ENCODE assay signal across 8 cellular contexts in genomic region chrX:7925867-7926472, GRCh38. TPM values are rescaled to one million over a fixed set of nuclear protein-coding genes. Genes with fewer than 3 reads are reported as not detected.
DNase-seq lines count a peak whose midpoint lies in the region; ATAC-seq and TF ChIP-seq lines count a peak whose summit lies in the region.

No MANE protein-coding gene starts in this region.

- H3K4me3 ChIP-seq in MG63: no peak overlapping the region
- H3K4me3 ChIP-seq in spleen: peak overlapping the region in 1 of 8 donors; percentile 79

- H3K36me3 ChIP-seq in MG63 (no peaks in the 10 kb centered on the region), spleen (peaks cover 0 to 34% (median 9%) of the 10 kb centered on the region in 6 donors)

- intact Hi-C loops in spleen (cut with DNase I; ENCODE audit: low total_unique reads): no loop called here

- TF ChIP-seq CTCF in spleen (IDR thresholded peaks at IDR 0.05 in 8 of 11, conservative IDR thresholded peaks at IDR 0.05 in 3 of 11): peak; percentile 31 to 77 (median 64)

- ATAC-seq in GM21723 (IDR thresholded peaks at IDR 0.05; ENCODE audit: unreplicated experiment) (peak; percentile 34), HG02840 (IDR thresholded peaks at IDR 0.05; ENCODE audit: low FRiP score, unreplicated experiment) (no peak)

- H3K9me3 ChIP-seq in MG63 (no peaks in the 10 kb centered on the region), spleen (no peaks in the 10 kb centered on the region)

- peaks cover 0 to 24% (median 7%) of the 10 kb centered on the region in 6 donors for H3K4me1 ChIP-seq in spleen

- peak; percentile 90 for DNase-seq in DMS 273 (lab: John Stamatoyannopoulos, UW; ENCODE audit: unreplicated experiment)
- DNase-seq in MG63: peak; percentile 50
- peak; percentile 38 for DNase-seq in T follicular helper cell (ENCODE audit: low read depth)
- DNase-seq in amniotic stem cell (lab: John Stamatoyannopoulos, UW): peak; percentile 5
- peak; percentile 15 to 52 for DNase-seq in hippocampal formation (lab: John Stamatoyannopoulos, UW)
- peak; percentile 82 for DNase-seq in spleen

- WGBS in spleen, 5 donors: 20 to 27% (median 22%) methylated on average over 9 of the region's 9 CpGs

- H3K27me3 ChIP-seq in MG63: no peaks in the 10 kb centered on the region
- no peaks in the 10 kb centered on the region for H3K27me3 ChIP-seq in spleen (replicated peaks in 1 of 7)

- H3K27ac ChIP-seq in spleen: peak overlapping the region in 4 of 8 donors; percentile 88 to 95 (median 89)

- no peak for TF ChIP-seq POLR2A in spleen (IDR thresholded peaks at IDR 0.05)

RNA-seq across cellular contexts. Expression of gene PNPLA4, which starts 1.2 kb away (rescaled TPM):
- total RNA-seq in MG63 (2014; rRNA removed; shearing (Covaris generic); ENCODE audit: low replicate concordance): not detected in 2 replicates
- total RNA-seq in spleen: 10 to 100 TPM in 4 of 7 donors, 1 to 10 TPM in 3; 6.7 to 19.2 (median 10.8) TPM
- 1 to 10 TPM; 5.7 to 8.1 (median 7.8) TPM for polyA plus RNA-seq in spleen

Comparison
In these comparisons a context has a peak if more than half of its experiments do, and no peak if none do; other contexts are left out.
1. DNase-seq: peak in every context shown above with its lines; median percentile 90 in DMS 273; 82 in spleen; 50 in MG63; 38 in T follicular helper cell; 34 in hippocampal formation; 5 in amniotic stem cell.